In the genomic region with DNA sequence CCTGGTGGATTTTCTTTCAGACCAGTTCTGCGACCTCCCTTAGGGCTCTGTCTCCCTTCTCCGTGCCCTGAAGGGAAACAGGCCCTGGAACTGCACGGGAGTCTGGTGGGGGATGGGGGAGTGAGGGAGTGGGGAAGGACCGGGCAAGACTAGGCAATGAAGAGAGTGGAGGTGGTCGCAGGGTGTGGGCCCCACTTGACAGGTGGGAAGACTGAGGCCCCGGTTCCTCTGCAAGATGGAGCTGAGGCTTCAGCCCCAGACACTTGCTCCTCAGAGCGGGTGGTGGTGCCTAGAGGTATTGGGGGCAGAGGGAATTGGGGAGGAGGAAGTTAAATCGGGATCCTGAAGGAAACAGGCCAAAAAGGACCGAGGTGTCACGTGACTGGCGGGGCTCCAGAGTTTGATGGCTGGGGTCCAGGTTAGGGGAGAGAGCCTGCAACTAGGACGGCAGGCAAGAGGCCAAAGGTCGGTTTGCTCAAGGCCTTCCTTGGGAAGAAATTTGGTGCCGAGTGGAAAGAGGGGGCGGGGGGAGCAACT, we compare ENCODE assay signal across 8 cellular contexts. TPM values are rescaled to one million over a fixed set of nuclear protein-coding genes. Genes with fewer than 3 reads are reported as not detected.
A peak's percentile ranks its signal among the peaks of the same experiment; 100 is the strongest.
DNase-seq lines count a peak whose midpoint lies in the region; ATAC-seq and TF ChIP-seq lines count a peak whose summit lies in the region.

No MANE protein-coding gene starts in this region.

- H3K18ac ChIP-seq in H9 (ENCODE audit: insufficient read length, low read depth, low read length) = no peak overlapping the region

- H3K4me1 ChIP-seq in H9 (ENCODE audit: insufficient read depth, low read length) (no peaks in the 10 kb centered on the region), cardiac muscle cell (ENCODE audit: low read depth) (no peaks in the 10 kb centered on the region)

- no peak overlapping the region for H2BK20ac ChIP-seq in H9 (ENCODE audit: low read depth, low read length, poor library complexity, severe bottlenecking)

- peak overlapping the region; percentile 17 for H3K4me3 ChIP-seq in cardiac muscle cell

- no peak overlapping the region for H3K14ac ChIP-seq in H9 (ENCODE audit: insufficient read depth, low read length)

- H3K23me2 ChIP-seq in H9 (ENCODE audit: insufficient read length, low read depth, low read length, poor library complexity, severe bottlenecking) = no peaks in the 10 kb centered on the region

- no peak overlapping the region for H3K27ac ChIP-seq in H9 (ENCODE audit: insufficient read length, low read depth, low read length)
- no peak overlapping the region for H3K27ac ChIP-seq in cardiac muscle cell

- no peak overlapping the region for H4K5ac ChIP-seq in H9 (ENCODE audit: insufficient read length, low read depth, low read length)

- no peaks in the 10 kb centered on the region; the same call in 1 of the 2 replicates for H3K27me3 ChIP-seq in H9 (ENCODE audit: insufficient read depth, low read length)
- H3K27me3 ChIP-seq in cardiac muscle cell = no peaks in the 10 kb centered on the region

- no peak overlapping the region for H2BK120ac ChIP-seq in H9 (ENCODE audit: low read depth, low read length, poor library complexity, severe bottlenecking)

- H3K9me3 ChIP-seq in H9 (ENCODE audit: control insufficient read depth, low read depth, low read length) (no peaks in the 10 kb centered on the region), cardiac muscle cell (ENCODE audit: low read depth) (no peaks in the 10 kb centered on the region)

- H3K56ac ChIP-seq in H9 (ENCODE audit: insufficient read length, low read depth, low read length) = no peak overlapping the region

- peaks cover 21 to 32% of the 10 kb centered on the region in 2 experiments for H3K4me1 Mint-ChIP-seq in H9
- H3K4me1 Mint-ChIP-seq in activated T-helper 2 cell treated with anti-CD3 and anti-CD28 coated beads, Interferon-gamma antibody, Interleukin-2, Interleukin-4, amounts not matched to agents 10 μg/mL and 5 μg/mL and 100 μg/mL, durations not matched to agents 14 hours and 24 hours and 36 hours (ENCODE audit: low read depth) = peaks cover 35% of the 10 kb centered on the region

- H3K4ac ChIP-seq in H9 (ENCODE audit: low read depth, low read length) = no peak overlapping the region

- H2AFZ ChIP-seq in H9 (ENCODE audit: low read length) = no peak overlapping the region

- no peak for DNase-seq in H9
- no peak for DNase-seq in activated T-helper 2 cell treated with anti-CD3 and anti-CD28 coated beads, Interferon-gamma antibody, Interleukin-2, Interleukin-4, amounts not matched to agents 10 μg/mL and 5 μg/mL and 100 μg/mL, durations not matched to agents 14 hours and 24 hours and 36 hours (ENCODE audit: low spot score)
- peak in 1 of 2 donors; percentile 90 for DNase-seq in cardiac muscle cell (ENCODE audit: low read depth in 1 of 2, low spot score in 1 of 2)
- peak; percentile 60 for DNase-seq in pons (ENCODE audit: low spot score)
- no peak for DNase-seq in HEK293T (ENCODE audit: extremely low spot score)
- DNase-seq in cortex of kidney (lab: John Stamatoyannopoulos, UW) = no peak
- DNase-seq in AG08395 (ENCODE audit: low spot score) = no peak

- intact Hi-C loops in activated T-helper 2 cell treated with anti-CD3 and anti-CD28 coated beads, Interferon-gamma antibody, Interleukin-2, Interleukin-4, amounts not matched to agents 10 μg/mL and 5 μg/mL and 100 μg/mL, durations not matched to agents 14 hours and 24 hours and 36 hours (cut with micrococcal nuclease) = no loop called here

- peaks cover 61% of the 10 kb centered on the region for H3K27me3 Mint-ChIP-seq in H9 (ENCODE audit: low read depth)
- H3K27me3 Mint-ChIP-seq in activated T-helper 2 cell treated with anti-CD3 and anti-CD28 coated beads, Interferon-gamma antibody, Interleukin-2, Interleukin-4, amounts not matched to agents 10 μg/mL and 5 μg/mL and 100 μg/mL, durations not matched to agents 14 hours and 24 hours and 36 hours (ENCODE audit: low read depth) = no peaks in the 10 kb centered on the region

- no peak overlapping the region for H3K9ac ChIP-seq in H9 (ENCODE audit: extremely low read depth, insufficient read length, low read length)

- H3K9me3 Mint-ChIP-seq in H9 = no peaks in the 10 kb centered on the region
- H3K9me3 Mint-ChIP-seq in activated T-helper 2 cell treated with anti-CD3 and anti-CD28 coated beads, Interferon-gamma antibody, Interleukin-2, Interleukin-4, amounts not matched to agents 10 μg/mL and 5 μg/mL and 100 μg/mL, durations not matched to agents 14 hours and 24 hours and 36 hours = no peaks in the 10 kb centered on the region

- TF ChIP-seq CTCF in H9 (conservative IDR thresholded peaks at IDR 0.05) = no peak
- no peak for TF ChIP-seq CTCF in cardiac muscle cell (IDR thresholded peaks at IDR 0.05; ENCODE audit: low read depth, low read length)

- no peak overlapping the region for H2BK5ac ChIP-seq in H9 (ENCODE audit: insufficient read length, low read length)

- H3K79me2 ChIP-seq in H9 (ENCODE audit: insufficient read depth, low read length) = no peaks in the 10 kb centered on the region

- peaks cover 0 to 14% (median 0%) of the 10 kb centered on the region in 3 experiments; a peak in 2 of 7 replicates for H3K36me3 Mint-ChIP-seq in H9 (ENCODE audit: insufficient read depth in 1 of 3, low read depth in 3 of 3)
- peaks cover 26% of the 10 kb centered on the region for H3K36me3 Mint-ChIP-seq in activated T-helper 2 cell treated with anti-CD3 and anti-CD28 coated beads, Interferon-gamma antibody, Interleukin-2, Interleukin-4, amounts not matched to agents 10 μg/mL and 5 μg/mL and 100 μg/mL, durations not matched to agents 14 hours and 24 hours and 36 hours (ENCODE audit: low read depth)

- H3K23ac ChIP-seq in H9 (ENCODE audit: insufficient read length, low read depth, low read length) = no peak overlapping the region

- H3K36me3 ChIP-seq in cardiac muscle cell = no peaks in the 10 kb centered on the region

- no peak for ATAC-seq in HG03280 (IDR thresholded peaks at IDR 0.05; ENCODE audit: unreplicated experiment)

- CTCF ChIA-PET in HEK293T (lab: Yijun Ruan, JAX) = no interaction called here

- H4K8ac ChIP-seq in H9 (replicated peaks; ENCODE audit: insufficient read length, low read depth, low read length) = no peak overlapping the region

- no CpG with 5 or more reads among the region's 15 CpGs for WGBS in H9 (ENCODE audit: extremely low coverage, insufficient read length, low lambda C conversion rate)

- H3K79me1 ChIP-seq in H9 (ENCODE audit: insufficient read depth, low read depth, low read length, poor library complexity, severe bottlenecking) = no peaks in the 10 kb centered on the region

- POLR2A ChIA-PET in HEK293T (lab: Yijun Ruan, JAX) = interaction anchor here (0.6 to 2.3 kb wide), 8 partner anchors 8 to 261 kb away, joined by 3 to 10 read pairs (median 4); a partner anchor contains a TSS

- no peak overlapping the region for H3T11ph ChIP-seq in H9 (ENCODE audit: low read length)

- no peaks in the 10 kb centered on the region for H4K20me1 ChIP-seq in H9 (ENCODE audit: control insufficient read depth, insufficient read depth, insufficient read length)

- no peak overlapping the region for H2BK15ac ChIP-seq in H9 (ENCODE audit: low read depth, low read length)

- H3K27ac Mint-ChIP-seq in H9 = no peak overlapping the region
- H3K27ac Mint-ChIP-seq in activated T-helper 2 cell treated with anti-CD3 and anti-CD28 coated beads, Interferon-gamma antibody, Interleukin-2, Interleukin-4, amounts not matched to agents 10 μg/mL and 5 μg/mL and 100 μg/mL, durations not matched to agents 14 hours and 24 hours and 36 hours = peak overlapping the region; percentile 30

- no peak overlapping the region for H4K91ac ChIP-seq in H9 (ENCODE audit: insufficient read length, low read depth, low read length)

- H3K4me2 ChIP-seq in H9 (ENCODE audit: insufficient read depth, insufficient read length, low read length) = peak overlapping the region; percentile 31

- peak overlapping the region; percentile 56 to 77 for H3K4me3 Mint-ChIP-seq in H9
- peak overlapping the region; percentile 82 for H3K4me3 Mint-ChIP-seq in activated T-helper 2 cell treated with anti-CD3 and anti-CD28 coated beads, Interferon-gamma antibody, Interleukin-2, Interleukin-4, amounts not matched to agents 10 μg/mL and 5 μg/mL and 100 μg/mL, durations not matched to agents 14 hours and 24 hours and 36 hours (ENCODE audit: low read depth)

- no peak overlapping the region for H2AK5ac ChIP-seq in H9 (ENCODE audit: insufficient read length, low read length)

- no peak overlapping the region for H2BK12ac ChIP-seq in H9 (ENCODE audit: insufficient read length, low read depth, low read length)

TF ChIP-seq in HEK293T, 16 proteins besides CTCF, POLR2A, EP300 and RAD21 (continues in another document):
- no peak for TF ChIP-seq CTBP1 (IDR thresholded peaks at IDR 0.05; ENCODE audit: borderline replicate concordance)
- TF ChIP-seq NFRKB (IDR thresholded peaks at IDR 0.05) = no peak
- no peak for TF ChIP-seq BHLHE40 (IDR thresholded peaks at IDR 0.05; ENCODE audit: borderline replicate concordance)
- no peak for TF ChIP-seq SUZ12 (IDR thresholded peaks at IDR 0.05)

RNA-seq across cellular contexts. Expression of a gene that starts 0.6 kb away (rescaled TPM):
- 9.0 and 9.2 TPM in 2 replicates for total RNA-seq in H9 (2021)
- total RNA-seq in activated T-helper 2 cell treated with anti-CD3 and anti-CD28 coated beads, Interferon-gamma antibody, Interleukin-2, Interleukin-4, amounts not matched to agents 10 μg/mL and 5 μg/mL and 100 μg/mL, durations not matched to agents 14 hours and 24 hours and 36 hours = 113 and 116 TPM in 2 replicates
- 23.7 and 24.6 TPM in 2 replicates for total RNA-seq in cardiac muscle cell
- 20.4 and 29.1 TPM in 2 replicates for polyA plus RNA-seq in cardiac muscle cell

RNA-seq across cellular contexts. Expression of a gene that starts 20.6 kb away (rescaled TPM):
- total RNA-seq in H9 (2021) (43.4 and 44.1 TPM in 2 replicates), cardiac muscle cell (30.7 and 32.1 TPM in 2 replicates)
- 33.0 and 38.4 TPM in 2 replicates for total RNA-seq in activated T-helper 2 cell treated with anti-CD3 and anti-CD28 coated beads, Interferon-gamma antibody, Interleukin-2, Interleukin-4, amounts not matched to agents 10 μg/mL and 5 μg/mL and 100 μg/mL, durations not matched to agents 14 hours and 24 hours and 36 hours
- 34.5 and 45.9 TPM in 2 replicates for polyA plus RNA-seq in cardiac muscle cell

RNA-seq across cellular contexts. Expression of a gene that starts 21.9 kb away (rescaled TPM):
- total RNA-seq in H9 (2021) = 49.8 and 51.3 TPM in 2 replicates
- 86.6 and 89.2 TPM in 2 replicates for total RNA-seq in activated T-helper 2 cell treated with anti-CD3 and anti-CD28 coated beads, Interferon-gamma antibody, Interleukin-2, Interleukin-4, amounts not matched to agents 10 μg/mL and 5 μg/mL and 100 μg/mL, durations not matched to agents 14 hours and 24 hours and 36 hours
- 137 and 141 TPM in 2 replicates for total RNA-seq in cardiac muscle cell
- polyA plus RNA-seq in cardiac muscle cell = 91.3 and 97.2 TPM in 2 replicates

RNA-seq across cellular contexts. Expression of a gene that starts 22.5 kb away (rescaled TPM):
- total RNA-seq in H9 (2021) (161 and 164 TPM in 2 replicates), cardiac muscle cell (114 and 136 TPM in 2 replicates)
- 253 and 268 TPM in 2 replicates for total RNA-seq in activated T-helper 2 cell treated with anti-CD3 and anti-CD28 coated beads, Interferon-gamma antibody, Interleukin-2, Interleukin-4, amounts not matched to agents 10 μg/mL and 5 μg/mL and 100 μg/mL, durations not matched to agents 14 hours and 24 hours and 36 hours
- 111 and 138 TPM in 2 replicates for polyA plus RNA-seq in cardiac muscle cell

RNA-seq across cellular contexts. Expression of a gene that starts 38.8 kb away (rescaled TPM):
- total RNA-seq in H9 (2021) = 38.4 and 38.6 TPM in 2 replicates
- total RNA-seq in activated T-helper 2 cell treated with anti-CD3 and anti-CD28 coated beads, Interferon-gamma antibody, Interleukin-2, Interleukin-4, amounts not matched to agents 10 μg/mL and 5 μg/mL and 100 μg/mL, durations not matched to agents 14 hours and 24 hours and 36 hours = 34.2 and 35.8 TPM in 2 replicates
- 15.7 and 17.3 TPM in 2 replicates for total RNA-seq in cardiac muscle cell
- polyA plus RNA-seq in cardiac muscle cell = 11.1 and 11.4 TPM in 2 replicates
